25 cellular contexts compared by ENCODE assay signal in genomic region chr13:31122544-31123260, GRCh38. TPM values are rescaled to one million over a fixed set of nuclear protein-coding genes. Genes with fewer than 3 reads are reported as not detected.
DNase-seq lines count a peak whose midpoint lies in the region; ATAC-seq and TF ChIP-seq lines count a peak whose summit lies in the region.
"Had no signal": no experiment of that assay in that cellular context is flagged by ENCODE, and none has a peak within 500 bp of the region (broad histone marks: within the 10 kb centered on the region; RNA-seq: fewer than 3 reads in every experiment).

No MANE protein-coding gene starts in this region.

- H3K27ac ChIP-seq in coronary artery (no peak overlapping the region), esophagus muscularis mucosa (replicated peaks in 1 of 4) (no peak overlapping the region), neuronal stem cell (replicated peaks; ENCODE audit: low read length) (no peak overlapping the region), gastrocnemius medialis (peak overlapping the region in 1 of 4 donors; percentile 18), thyroid gland (no peak overlapping the region)
- H3K27ac ChIP-seq: BLaER1 had no signal

- in situ Hi-C loops in gastrocnemius medialis (cut with MboI; ENCODE audit: low sequenced_read_pairs in 4 of 4): no loop called here

- peaks cover 0 to 2% (median 0%) of the 10 kb centered on the region in 4 donors for H3K4me1 ChIP-seq in esophagus muscularis mucosa
- peaks cover 4 to 6% of the 10 kb centered on the region in 2 donors for H3K4me1 ChIP-seq in neuronal stem cell (ENCODE audit: control insufficient read depth in 2 of 2, insufficient read depth in 1 of 2, low read depth in 1 of 2, low read length in 2 of 2)
- H3K4me1 ChIP-seq in gastrocnemius medialis: no peaks in the 10 kb centered on the region
- no peaks in the 10 kb centered on the region for H3K4me1 ChIP-seq in thyroid gland
- H3K4me1 ChIP-seq: BE2C, BLaER1 had no signal

- intact Hi-C loops in esophagus muscularis mucosa (cut with DNase I): no loop called here
- intact Hi-C loops in gastrocnemius medialis (cut with DNase I; ENCODE audit: low total_unique reads): no loop called here
- intact Hi-C loops in thyroid gland (cut with DNase I): no loop called here

- no peak overlapping the region for H2BK5ac ChIP-seq in neuronal stem cell (ENCODE audit: low read length)

- no peak for TF ChIP-seq EP300 in esophagus muscularis mucosa (IDR thresholded peaks at IDR 0.05)

- no peak overlapping the region for H2BK15ac ChIP-seq in neuronal stem cell (ENCODE audit: low read length)

- no peaks in the 10 kb centered on the region for H3K36me3 ChIP-seq in esophagus muscularis mucosa
- no peaks in the 10 kb centered on the region for H3K36me3 ChIP-seq in neuronal stem cell (replicated peaks in 1 of 2; ENCODE audit: control insufficient read depth in 2 of 2, insufficient read depth in 2 of 2, low read length in 2 of 2)
- no peaks in the 10 kb centered on the region for H3K36me3 ChIP-seq in gastrocnemius medialis
- H3K36me3 ChIP-seq in thyroid gland: no peaks in the 10 kb centered on the region
- H3K36me3 ChIP-seq: BE2C, BLaER1 had no signal

- no peak overlapping the region for H2AFZ ChIP-seq in neuronal stem cell (ENCODE audit: low read length)

- 90% methylated on average over 12 of the region's 12 CpGs for WGBS in esophagus muscularis mucosa
- WGBS in neuronal stem cell (ENCODE audit: extremely low coverage in 2 of 2, insufficient read length in 2 of 2, insufficient replicate concordance in 1 of 2), 2 donors: no CpG with 5 or more reads among the region's 12 CpGs
- 90 to 91% methylated on average over 11 to 12 of the region's 12 CpGs for WGBS in thyroid gland, 2 donors

- no peak overlapping the region for H4K8ac ChIP-seq in neuronal stem cell (ENCODE audit: low read depth, low read length)

- H3K27me3 ChIP-seq in esophagus muscularis mucosa (peaks cover 0 to 21% (median 0%) of the 10 kb centered on the region in 4 donors), neuronal stem cell (ENCODE audit: control insufficient read depth in 3 of 3, insufficient read depth in 3 of 3, low read depth in 1 of 3, low read length in 3 of 3) (peaks cover 0 to 9% (median 0%) of the 10 kb centered on the region in 3 experiments), gastrocnemius medialis (peaks cover 0 to 7% (median 0%) of the 10 kb centered on the region in 3 donors), thyroid gland (no peaks in the 10 kb centered on the region)
- H3K27me3 ChIP-seq: BE2C, BLaER1 had no signal

- TF ChIP-seq POLR2A in esophagus muscularis mucosa (IDR thresholded peaks at IDR 0.05; ENCODE audit: low read depth) (no peak), gastrocnemius medialis (IDR thresholded peaks at IDR 0.05) (no peak), thyroid gland (IDR thresholded peaks at IDR 0.05) (no peak)

- H2AK5ac ChIP-seq in neuronal stem cell (ENCODE audit: low read depth, low read length): no peak overlapping the region

- no peak overlapping the region for H3K4me2 ChIP-seq in neuronal stem cell (ENCODE audit: insufficient read depth, low read length, poor library complexity, severe bottlenecking)
- H3K4me2 ChIP-seq: BLaER1 had no signal

- H3K9me3 ChIP-seq in esophagus muscularis mucosa (no peaks in the 10 kb centered on the region), neuronal stem cell (replicated peaks in 1 of 2; ENCODE audit: control insufficient read depth in 2 of 2, insufficient read depth in 1 of 2, low read depth in 1 of 2, low read length in 2 of 2) (peaks cover 0 to 5% of the 10 kb centered on the region in 2 donors), gastrocnemius medialis (no peaks in the 10 kb centered on the region), thyroid gland (no peaks in the 10 kb centered on the region)
- H3K9me3 ChIP-seq: BE2C, BLaER1 had no signal

- no peak overlapping the region for H2BK120ac ChIP-seq in neuronal stem cell (ENCODE audit: low read depth, low read length)

- no peak overlapping the region for H2BK12ac ChIP-seq in neuronal stem cell (ENCODE audit: low read length)

- H3K4ac ChIP-seq in neuronal stem cell (ENCODE audit: low read length): no peak overlapping the region

- H3K14ac ChIP-seq in neuronal stem cell (ENCODE audit: low read length): no peak overlapping the region

- H3K4me3 ChIP-seq in coronary artery (no peak overlapping the region), esophagus muscularis mucosa (no peak overlapping the region), neuronal stem cell (ENCODE audit: low read length in 2 of 2) (no peak overlapping the region), gastrocnemius medialis (no peak overlapping the region), thyroid gland (replicated peaks in 1 of 3) (no peak overlapping the region), foreskin fibroblast (ENCODE audit: low read depth in 1 of 2, low read length in 2 of 2) (no peak overlapping the region)
- H3K4me3 ChIP-seq: BLaER1, GM12878 had no signal

- DNase-seq in coronary artery (ENCODE audit: low spot score) (peak; percentile 59), esophagus muscularis mucosa (ENCODE audit: extremely low spot score) (peak; percentile 77), neuronal stem cell (ENCODE audit: low spot score) (no peak), gastrocnemius medialis (peak in 1 of 2 donors; percentile 41), thyroid gland (no peak), foreskin fibroblast (no peak)
- DNase-seq: 8988T; ACHN; BE2C; C1 segment of cervical spinal cord; CD4-positive, alpha-beta memory T cell; CD4-positive, CD25-positive, alpha-beta regulatory T cell; CD8-positive, alpha-beta memory T cell; COR-L47; DMS 273 treated with DMSO at 0.1 percent for 48 hours; DMS153; DMS53; DMS79; DND-41; EL; GDM1 had no signal

- H3K79me1 ChIP-seq in neuronal stem cell (ENCODE audit: low read depth, low read length): no peaks in the 10 kb centered on the region

- TF ChIP-seq CTCF in coronary artery (IDR thresholded peaks at IDR 0.05): no peak
- no peak for TF ChIP-seq CTCF in esophagus muscularis mucosa (IDR thresholded peaks at IDR 0.05)
- no peak for TF ChIP-seq CTCF in gastrocnemius medialis (IDR thresholded peaks at IDR 0.05 in 4 of 5, conservative IDR thresholded peaks at IDR 0.05 in 1 of 5)
- TF ChIP-seq CTCF in thyroid gland (IDR thresholded peaks at IDR 0.05): no peak
- no peak for TF ChIP-seq CTCF in foreskin fibroblast (IDR thresholded peaks at IDR 0.05; ENCODE audit: low read depth, low read length)

- peak overlapping the region; percentile 26 for H3K23ac ChIP-seq in neuronal stem cell (ENCODE audit: low read depth, low read length, poor library complexity)

- no peak overlapping the region for H4K91ac ChIP-seq in neuronal stem cell (ENCODE audit: low read depth, low read length, poor library complexity)

- ATAC-seq in gastrocnemius medialis (peak; percentile 28 to 45), GM21786 (IDR thresholded peaks at IDR 0.05; ENCODE audit: unreplicated experiment) (no peak), HG03159 (IDR thresholded peaks at IDR 0.05; ENCODE audit: unreplicated experiment) (no peak)
- ATAC-seq: GM12878 had no signal

- H3K18ac ChIP-seq in neuronal stem cell (ENCODE audit: low read length): no peak overlapping the region

- no peak overlapping the region for H3K9ac ChIP-seq in neuronal stem cell (ENCODE audit: low read depth, low read length, poor library complexity)
- H3K9ac ChIP-seq: BLaER1 had no signal

RNA-seq across cellular contexts. Expression of gene HSPH1, which starts 39.0 kb away (rescaled TPM):
- total RNA-seq in esophagus muscularis mucosa (10 to 100 TPM; 33.4 to 48.2 (median 42.1) TPM), gastrocnemius medialis (10 to 100 TPM; 23.0 to 57.7 (median 30.6) TPM), thyroid gland (10 to 100 TPM; 38.3 to 56.3 (median 48.7) TPM)
- polyA plus RNA-seq in neuronal stem cell (2013, experiment 1 of 2): 36.9 TPM
- polyA plus RNA-seq in neuronal stem cell (2013, experiment 2 of 2): 36.7 TPM

Comparison
In these comparisons a context has a peak if more than half of its experiments do, and no peak if none do; other contexts are left out.
1. DNase-seq: peak in coronary artery (single experiment) and esophagus muscularis mucosa (single experiment); none in neuronal stem cell (single experiment), thyroid gland (0 of 2) and foreskin fibroblast (0 of 2).
2. ATAC-seq: peak in gastrocnemius medialis (2 of 2); none in GM21786 (single experiment) and HG03159 (single experiment).